In the genomic region with DNA sequence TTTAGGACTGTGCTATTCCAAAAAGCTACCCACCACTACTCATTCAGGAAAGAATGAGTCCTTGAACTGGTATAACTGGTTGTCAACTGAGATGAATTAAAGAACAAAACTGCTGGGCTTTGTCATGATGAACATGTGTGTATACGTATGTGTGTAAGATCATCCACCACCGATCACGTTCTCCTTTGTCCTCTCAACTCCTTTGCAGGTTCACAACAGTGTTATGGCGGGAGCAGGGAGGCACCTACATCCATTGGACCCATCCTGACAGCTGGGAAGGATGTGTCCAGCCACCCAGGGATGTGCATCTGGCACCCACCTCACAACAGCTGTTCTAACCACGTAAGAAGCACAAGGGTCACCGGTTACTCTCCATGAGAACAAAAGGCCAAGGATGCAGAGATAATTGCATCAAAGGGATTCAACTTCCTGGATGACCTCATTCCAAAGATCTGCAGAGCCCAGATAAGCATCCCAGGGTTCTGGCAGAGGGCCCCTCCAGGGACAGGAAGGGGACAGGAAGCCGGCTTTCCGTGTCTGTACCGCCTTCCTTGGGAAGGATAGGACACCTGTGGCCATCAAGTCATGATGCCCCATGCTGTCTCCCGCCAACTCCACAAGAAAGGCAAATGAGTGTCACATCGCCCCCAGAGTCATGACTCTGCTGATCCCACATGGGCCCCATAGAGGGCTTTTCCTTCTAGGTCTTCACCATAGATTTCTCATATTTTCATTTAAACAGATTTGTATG, we compare ENCODE assay signal across 1 cellular context.
TF ChIP-seq lines count a peak whose summit lies in the region.

No MANE protein-coding gene starts in this region.

TF ChIP-seq in K562, 482 proteins besides CTCF, POLR2A, EP300 and RAD21 (continued from another document and continues in another):
- TF ChIP-seq ZNF318 (IDR thresholded peaks at IDR 0.05; ENCODE audit: borderline replicate concordance in 1 of 2, low read depth in 1 of 2) = peak in 1 of 2 experiments; percentile 93; a peak in 2 of 4 replicates
- peak; percentile 89 for TF ChIP-seq ZNF197 (CRISPR knock-in tag; IDR thresholded peaks at IDR 0.05; ENCODE audit: low read depth)
- peak; percentile 72 for TF ChIP-seq CC2D1A (IDR thresholded peaks at IDR 0.05)
- TF ChIP-seq ZNF133 (CRISPR knock-in tag; IDR thresholded peaks at IDR 0.05) = no peak
- TF ChIP-seq KAT8 (IDR thresholded peaks at IDR 0.05; ENCODE audit: low read depth) = no peak
- TF ChIP-seq CSDE1 (IDR thresholded peaks at IDR 0.05) = no peak
- peak; percentile 20; the same call in 1 of the 2 replicates for TF ChIP-seq EGR1 (conservative IDR thresholded peaks at IDR 0.05)
- TF ChIP-seq ZNF449 (CRISPR knock-in tag; IDR thresholded peaks at IDR 0.05) = no peak
- TF ChIP-seq ZNF324 (CRISPR knock-in tag; IDR thresholded peaks at IDR 0.05) = no peak
- no peak for TF ChIP-seq BRF1 (IDR thresholded peaks at IDR 0.05; ENCODE audit: borderline replicate concordance, extremely low read depth, insufficient read length)
- TF ChIP-seq PML (IDR thresholded peaks at IDR 0.05; ENCODE audit: low read length) = peak; percentile 90
- no peak for TF ChIP-seq MAFG (tag; conservative IDR thresholded peaks at IDR 0.05)
- no peak for TF ChIP-seq CREB3 (tag; conservative IDR thresholded peaks at IDR 0.05; ENCODE audit: low read depth)
- TF ChIP-seq ZNF41 (CRISPR knock-in tag; conservative IDR thresholded peaks at IDR 0.05) = peak; percentile 65; the same call in 1 of the 2 replicates
- no peak for TF ChIP-seq CBFB (CRISPR knock-in tag; IDR thresholded peaks at IDR 0.05)
- no peak for TF ChIP-seq ZNF76 (CRISPR knock-in tag; IDR thresholded peaks at IDR 0.05; ENCODE audit: borderline replicate concordance)
- TF ChIP-seq ZNF551 (CRISPR knock-in tag; IDR thresholded peaks at IDR 0.05) = no peak
- TF ChIP-seq, protein P1, sequence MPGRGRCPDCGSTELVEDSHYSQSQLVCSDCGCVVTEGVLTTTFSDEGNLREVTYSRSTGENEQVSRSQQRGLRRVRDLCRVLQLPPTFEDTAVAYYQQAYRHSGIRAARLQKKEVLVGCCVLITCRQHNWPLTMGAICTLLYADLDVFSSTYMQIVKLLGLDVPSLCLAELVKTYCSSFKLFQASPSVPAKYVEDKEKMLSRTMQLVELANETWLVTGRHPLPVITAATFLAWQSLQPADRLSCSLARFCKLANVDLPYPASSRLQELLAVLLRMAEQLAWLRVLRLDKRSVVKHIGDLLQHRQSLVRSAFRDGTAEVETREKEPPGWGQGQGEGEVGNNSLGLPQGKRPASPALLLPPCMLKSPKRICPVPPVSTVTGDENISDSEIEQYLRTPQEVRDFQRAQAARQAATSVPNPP (IDR thresholded peaks at IDR 0.05; ENCODE audit: borderline replicate concordance, insufficient read depth, insufficient read length) = no peak
- no peak for TF ChIP-seq RHOXF2B (CRISPR knock-in tag; conservative IDR thresholded peaks at IDR 0.05)
- no peak for TF ChIP-seq ELF2 (CRISPR knock-in tag; IDR thresholded peaks at IDR 0.05)
- peak in 1 of 2 experiments; percentile 60; a peak in 1 of 3 replicates for TF ChIP-seq CBX3 (IDR thresholded peaks at IDR 0.05; ENCODE audit: borderline replicate concordance in 1 of 2, low read length in 2 of 2)
- TF ChIP-seq, protein P2, sequence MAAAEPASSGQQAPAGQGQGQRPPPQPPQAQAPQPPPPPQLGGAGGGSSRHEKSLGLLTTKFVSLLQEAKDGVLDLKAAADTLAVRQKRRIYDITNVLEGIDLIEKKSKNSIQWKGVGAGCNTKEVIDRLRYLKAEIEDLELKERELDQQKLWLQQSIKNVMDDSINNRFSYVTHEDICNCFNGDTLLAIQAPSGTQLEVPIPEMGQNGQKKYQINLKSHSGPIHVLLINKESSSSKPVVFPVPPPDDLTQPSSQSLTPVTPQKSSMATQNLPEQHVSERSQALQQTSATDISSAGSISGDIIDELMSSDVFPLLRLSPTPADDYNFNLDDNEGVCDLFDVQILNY (CRISPR knock-in tag; IDR thresholded peaks at IDR 0.05) = no peak
- TF ChIP-seq ZNF717 (CRISPR knock-in tag; IDR thresholded peaks at IDR 0.05) = no peak
- no peak for TF ChIP-seq FOXP1 (CRISPR knock-in tag; IDR thresholded peaks at IDR 0.05)
- TF ChIP-seq, protein P3, sequence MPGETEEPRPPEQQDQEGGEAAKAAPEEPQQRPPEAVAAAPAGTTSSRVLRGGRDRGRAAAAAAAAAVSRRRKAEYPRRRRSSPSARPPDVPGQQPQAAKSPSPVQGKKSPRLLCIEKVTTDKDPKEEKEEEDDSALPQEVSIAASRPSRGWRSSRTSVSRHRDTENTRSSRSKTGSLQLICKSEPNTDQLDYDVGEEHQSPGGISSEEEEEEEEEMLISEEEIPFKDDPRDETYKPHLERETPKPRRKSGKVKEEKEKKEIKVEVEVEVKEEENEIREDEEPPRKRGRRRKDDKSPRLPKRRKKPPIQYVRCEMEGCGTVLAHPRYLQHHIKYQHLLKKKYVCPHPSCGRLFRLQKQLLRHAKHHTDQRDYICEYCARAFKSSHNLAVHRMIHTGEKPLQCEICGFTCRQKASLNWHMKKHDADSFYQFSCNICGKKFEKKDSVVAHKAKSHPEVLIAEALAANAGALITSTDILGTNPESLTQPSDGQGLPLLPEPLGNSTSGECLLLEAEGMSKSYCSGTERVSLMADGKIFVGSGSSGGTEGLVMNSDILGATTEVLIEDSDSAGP (CRISPR knock-in tag; IDR thresholded peaks at IDR 0.05) = no peak
- no peak for TF ChIP-seq RBM34 (IDR thresholded peaks at IDR 0.05; ENCODE audit: borderline replicate concordance, insufficient read depth, low read length)
- TF ChIP-seq POU5F1 (IDR thresholded peaks at IDR 0.05; ENCODE audit: borderline replicate concordance, low read depth, low read length, partially characterized antibody) = no peak
- TF ChIP-seq ZKSCAN8 (CRISPR knock-in tag; IDR thresholded peaks at IDR 0.05) = peak; percentile 89
- no peak for TF ChIP-seq ZNF224 (CRISPR knock-in tag; IDR thresholded peaks at IDR 0.05)
- no peak for TF ChIP-seq NFIX (CRISPR knock-in tag; IDR thresholded peaks at IDR 0.05; ENCODE audit: low read depth)
- no peak for TF ChIP-seq ZFP30 (CRISPR knock-in tag; IDR thresholded peaks at IDR 0.05; ENCODE audit: borderline replicate concordance)
- TF ChIP-seq ILK (tag; IDR thresholded peaks at IDR 0.05; ENCODE audit: borderline replicate concordance, low read depth) = no peak
- TF ChIP-seq ASH1L (IDR thresholded peaks at IDR 0.05; ENCODE audit: borderline replicate concordance, low read depth, partially characterized antibody) = no peak
- no peak for TF ChIP-seq ZNF143 (CRISPR knock-in tag; IDR thresholded peaks at IDR 0.05)
- TF ChIP-seq, protein P4, sequence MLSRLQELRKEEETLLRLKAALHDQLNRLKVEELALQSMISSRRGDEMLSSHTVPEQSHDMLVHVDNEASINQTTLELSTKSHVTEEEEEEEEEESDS (CRISPR knock-in tag; IDR thresholded peaks at IDR 0.05) = no peak
- TF ChIP-seq TAF1 (IDR thresholded peaks at IDR 0.05; ENCODE audit: control insufficient read depth, extremely low read depth, insufficient read depth, low read length, severe bottlenecking) = no peak
- TF ChIP-seq MCM5 (IDR thresholded peaks at IDR 0.05; ENCODE audit: low read depth) = no peak
